In genomic region chr11:40841231-40841630, GRCh38 we compare ENCODE assay signal across 3 cellular contexts.
"Had no signal": no experiment of that assay in that cellular context is flagged by ENCODE, and none has a peak within 500 bp of the region (broad histone marks: within the 10 kb centered on the region; RNA-seq: fewer than 3 reads in every experiment).

No MANE protein-coding gene starts in this region.

- DNase-seq: GDM1, GF-D8 had no signal

- ATAC-seq: GM12878 had no signal

- H3K4me3 ChIP-seq: GM12878 had no signal
